1 cellular context compared by ENCODE assay signal in genomic region chr3:145649368-145649887, GRCh38.
TF ChIP-seq lines count a peak whose summit lies in the region.

No MANE protein-coding gene starts in this region.

TF ChIP-seq in HepG2, 621 proteins besides CTCF, POLR2A, EP300 and RAD21 (continued from another document and continues in another):
- peak; percentile 93 for TF ChIP-seq ARID5B (CRISPR knock-in tag; IDR thresholded peaks at IDR 0.05)
- TF ChIP-seq PTBP1 (IDR thresholded peaks at IDR 0.05; ENCODE audit: low read depth, low read length, poor library complexity, severe bottlenecking), result no peak
- peak; percentile 75; the same call in 1 of the 2 replicates for TF ChIP-seq ZNF124 (CRISPR knock-in tag; IDR thresholded peaks at IDR 0.05)
- no peak for TF ChIP-seq ZNF33B (CRISPR knock-in tag; IDR thresholded peaks at IDR 0.05)
- peak; percentile 72 for TF ChIP-seq SAP130 (CRISPR knock-in tag; IDR thresholded peaks at IDR 0.05; ENCODE audit: low read depth)
- TF ChIP-seq SRF (IDR thresholded peaks at IDR 0.05; ENCODE audit: low read depth, low read length), result no peak
- TF ChIP-seq ZNF337 (CRISPR knock-in tag; IDR thresholded peaks at IDR 0.05; ENCODE audit: borderline replicate concordance, low read depth), result no peak
- no peak for TF ChIP-seq KLF12 (CRISPR knock-in tag; IDR thresholded peaks at IDR 0.05; ENCODE audit: borderline replicate concordance)
- no peak for TF ChIP-seq ZNF7 (CRISPR knock-in tag; IDR thresholded peaks at IDR 0.05)
- TF ChIP-seq ZNF138 (CRISPR knock-in tag; IDR thresholded peaks at IDR 0.05; ENCODE audit: low read depth), result no peak
- no peak for TF ChIP-seq RBAK (CRISPR knock-in tag; IDR thresholded peaks at IDR 0.05)
- TF ChIP-seq MIER2 (CRISPR knock-in tag; IDR thresholded peaks at IDR 0.05), result peak; percentile 63; the same call in 1 of the 2 replicates
- no peak for TF ChIP-seq MXD4 (CRISPR knock-in tag; IDR thresholded peaks at IDR 0.05)
- peak; percentile 46; the same call in 1 of the 2 replicates for TF ChIP-seq REPIN1 (CRISPR knock-in tag; IDR thresholded peaks at IDR 0.05; ENCODE audit: borderline replicate concordance, low read depth)
- no peak for TF ChIP-seq GPBP1L1 (CRISPR knock-in tag; IDR thresholded peaks at IDR 0.05)
- TF ChIP-seq NR2F1 (CRISPR knock-in tag; IDR thresholded peaks at IDR 0.05), result no peak
- 0 out of 2 replicates have a peak, but pooled peaks have one; percentile 42 for TF ChIP-seq ARID3A (IDR thresholded peaks at IDR 0.05; ENCODE audit: low read depth, low read length)
- TF ChIP-seq NCOA5 (CRISPR knock-in tag; IDR thresholded peaks at IDR 0.05), result no peak
- no peak for TF ChIP-seq ZNF800 (CRISPR knock-in tag; IDR thresholded peaks at IDR 0.05)
- peak; percentile 47; the same call in 1 of the 2 replicates for TF ChIP-seq ETV5 (CRISPR knock-in tag; IDR thresholded peaks at IDR 0.05; ENCODE audit: borderline replicate concordance)
- peak; percentile 29; the same call in 1 of the 2 replicates for TF ChIP-seq CREM (IDR thresholded peaks at IDR 0.05)
- TF ChIP-seq CREM (CRISPR knock-in tag; IDR thresholded peaks at IDR 0.05), result no peak
- peak; percentile 71 for TF ChIP-seq ASH2L (IDR thresholded peaks at IDR 0.05; ENCODE audit: insufficient read length, low read depth, low read length)
- no peak for TF ChIP-seq FIP1L1 (IDR thresholded peaks at IDR 0.05; ENCODE audit: borderline replicate concordance, insufficient read depth, low read depth, low read length)
- TF ChIP-seq FOSL2 (CRISPR knock-in tag; IDR thresholded peaks at IDR 0.05), result peak; percentile 27; the same call in 1 of the 2 replicates
- no peak for TF ChIP-seq NFE2 (CRISPR knock-in tag; IDR thresholded peaks at IDR 0.05)
- TF ChIP-seq MEIS2 (CRISPR knock-in tag; IDR thresholded peaks at IDR 0.05), result no peak
- no peak for TF ChIP-seq IRF1 (CRISPR knock-in tag; IDR thresholded peaks at IDR 0.05; ENCODE audit: low read depth)
- TF ChIP-seq TCF7 (IDR thresholded peaks at IDR 0.05; ENCODE audit: low read depth), result peak; percentile 80
- no peak; the same call in 1 of the 2 replicates for TF ChIP-seq AHR (CRISPR knock-in tag; IDR thresholded peaks at IDR 0.05)
- TF ChIP-seq NFE2L1 (CRISPR knock-in tag; IDR thresholded peaks at IDR 0.05; ENCODE audit: borderline replicate concordance), result no peak
- 0 out of 2 replicates have a peak, but pooled peaks have one; percentile 38 for TF ChIP-seq HDAC1 (CRISPR knock-in tag; IDR thresholded peaks at IDR 0.05)
- no peak for TF ChIP-seq AKNA (CRISPR knock-in tag; IDR thresholded peaks at IDR 0.05; ENCODE audit: borderline replicate concordance)
- no peak for TF ChIP-seq NPAS2 (CRISPR knock-in tag; IDR thresholded peaks at IDR 0.05; ENCODE audit: borderline replicate concordance)
- TF ChIP-seq SALL2 (CRISPR knock-in tag; IDR thresholded peaks at IDR 0.05), result no peak
- peak; percentile 83 for TF ChIP-seq GATAD2A (CRISPR knock-in tag; IDR thresholded peaks at IDR 0.05)
- no peak for TF ChIP-seq KLF6 (CRISPR knock-in tag; IDR thresholded peaks at IDR 0.05)
- no peak for TF ChIP-seq KAT8 (CRISPR knock-in tag; IDR thresholded peaks at IDR 0.05)
- peak; percentile 41 for TF ChIP-seq HNF4G (IDR thresholded peaks at IDR 0.05; ENCODE audit: borderline replicate concordance, low read depth, low read length)
- no peak for TF ChIP-seq HNF4G (CRISPR knock-in tag; IDR thresholded peaks at IDR 0.05; ENCODE audit: borderline replicate concordance, low read depth)
- no peak for TF ChIP-seq ZBTB38 (CRISPR knock-in tag; IDR thresholded peaks at IDR 0.05)
- no peak for TF ChIP-seq ZNF33A (CRISPR knock-in tag; IDR thresholded peaks at IDR 0.05; ENCODE audit: borderline replicate concordance)
- TF ChIP-seq NR2F2 (IDR thresholded peaks at IDR 0.05; ENCODE audit: borderline replicate concordance, low read depth), result peak; percentile 64; the same call in 1 of the 2 replicates
- no peak for TF ChIP-seq FOXA1 (IDR thresholded peaks at IDR 0.05)
- TF ChIP-seq FOXA1 (CRISPR knock-in tag; IDR thresholded peaks at IDR 0.05), result peak; percentile 89
- no peak for TF ChIP-seq ATF3 (CRISPR knock-in tag; IDR thresholded peaks at IDR 0.05)
- peak; percentile 24; the same call in 1 of the 2 replicates for TF ChIP-seq SKIL (CRISPR knock-in tag; IDR thresholded peaks at IDR 0.05; ENCODE audit: borderline replicate concordance)
- TF ChIP-seq SOX5 (CRISPR knock-in tag; IDR thresholded peaks at IDR 0.05; ENCODE audit: borderline replicate concordance), result peak; percentile 95
- TF ChIP-seq EED (CRISPR knock-in tag; IDR thresholded peaks at IDR 0.05), result no peak
- TF ChIP-seq POGZ (CRISPR knock-in tag; IDR thresholded peaks at IDR 0.05), result peak; percentile 64; the same call in 1 of the 2 replicates
- no peak for TF ChIP-seq SMAD9 (CRISPR knock-in tag; IDR thresholded peaks at IDR 0.05)
- 0 out of 2 replicates have a peak, but pooled peaks have one; percentile 33 for TF ChIP-seq ZBTB25 (CRISPR knock-in tag; IDR thresholded peaks at IDR 0.05)
